ENCODE assay signal across 19 cellular contexts in the genomic region with DNA sequence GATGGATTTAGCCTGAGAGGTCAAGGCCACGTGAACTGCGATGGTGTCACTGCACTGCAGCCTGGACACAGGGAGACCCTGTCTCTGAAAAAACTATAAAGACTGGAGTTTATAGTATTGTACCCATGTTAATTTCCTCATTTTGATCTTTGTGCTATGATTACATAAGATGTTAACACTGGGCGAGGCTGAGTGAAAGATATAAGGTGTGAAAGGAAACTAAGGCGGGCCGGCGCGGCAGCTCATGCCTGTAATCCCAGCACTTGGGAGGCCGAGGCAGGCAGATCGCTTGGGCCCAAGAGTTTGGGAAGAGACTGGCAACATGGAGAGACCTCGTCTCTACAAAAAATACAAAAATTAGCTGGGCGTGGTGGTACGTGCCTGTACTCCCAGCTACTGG. TPM values are rescaled to one million over a fixed set of nuclear protein-coding genes. Genes with fewer than 3 reads are reported as not detected.
DNase-seq lines count a peak whose midpoint lies in the region; ATAC-seq and TF ChIP-seq lines count a peak whose summit lies in the region.
"Had no signal": no experiment of that assay in that cellular context is flagged by ENCODE, and none has a peak within 500 bp of the region (broad histone marks: within the 10 kb centered on the region; RNA-seq: fewer than 3 reads in every experiment).

No MANE protein-coding gene starts in this region.

- intact Hi-C loops in activated naive CD4-positive, alpha-beta T cell treated with anti-CD3 and anti-CD28 coated beads for 36 hours (cut with micrococcal nuclease): no loop called here
- intact Hi-C loops in mucosa of descending colon (cut with DNase I, micrococcal nuclease): no loop called here

- no peak overlapping the region for H3K4me3 ChIP-seq in mucosa of descending colon
- H3K4me3 ChIP-seq: BLaER1, GM23338 had no signal

- CTCF ChIA-PET in activated naive CD4-positive, alpha-beta T cell treated with anti-CD3 and anti-CD28 coated beads for 36 hours (lab: Charles Lee): no interaction called here

- no peak for DNase-seq in activated naive CD4-positive, alpha-beta T cell treated with anti-CD3 and anti-CD28 coated beads for 36 hours
- DNase-seq in mucosa of descending colon (peak in 1 of 3 donors; percentile 42), C1 segment of cervical spinal cord (lab: John Stamatoyannopoulos, UW) (no peak), anterior cingulate cortex (lab: John Stamatoyannopoulos, UW) (no peak)
- DNase-seq: Calu3; CD4-positive, alpha-beta T cell; CD8-positive, alpha-beta memory T cell; COR-L47; DMS53; DMS79 treated with DMSO at 0.1 percent for 48 hours; GF-D8; H9 had no signal

- ATAC-seq in esophagus mucosa (peak; percentile 37), mucosa of descending colon (peak; percentile 54)
- ATAC-seq: GM23338, HCT116 had no signal

- no peaks in the 10 kb centered on the region for H3K27me3 Mint-ChIP-seq in activated naive CD4-positive, alpha-beta T cell treated with anti-CD3 and anti-CD28 coated beads, Interleukin-2, amount 50 U/mL, for 24 hours
- no peaks in the 10 kb centered on the region for H3K27me3 Mint-ChIP-seq in activated naive CD4-positive, alpha-beta T cell treated with anti-CD3 and anti-CD28 coated beads for 36 hours (ENCODE audit: low read depth)
- H3K27me3 Mint-ChIP-seq: B cell; CD4-positive, alpha-beta T cell; CD8-positive, alpha-beta memory T cell had no signal

- peaks cover 18% of the 10 kb centered on the region for H3K4me1 Mint-ChIP-seq in activated naive CD4-positive, alpha-beta T cell treated with anti-CD3 and anti-CD28 coated beads, Interleukin-2, amount 50 U/mL, for 24 hours
- peaks cover 2% of the 10 kb centered on the region for H3K4me1 Mint-ChIP-seq in activated naive CD4-positive, alpha-beta T cell treated with anti-CD3 and anti-CD28 coated beads for 36 hours (ENCODE audit: low read depth)

- no peaks in the 10 kb centered on the region for H3K9me3 Mint-ChIP-seq in activated naive CD4-positive, alpha-beta T cell treated with anti-CD3 and anti-CD28 coated beads, Interleukin-2, amount 50 U/mL, for 24 hours
- H3K9me3 Mint-ChIP-seq in activated naive CD4-positive, alpha-beta T cell treated with anti-CD3 and anti-CD28 coated beads for 36 hours: no peaks in the 10 kb centered on the region
- H3K9me3 Mint-ChIP-seq: CD4-positive, alpha-beta T cell; CD8-positive, alpha-beta memory T cell had no signal

- H3K36me3 Mint-ChIP-seq in activated naive CD4-positive, alpha-beta T cell treated with anti-CD3 and anti-CD28 coated beads, Interleukin-2, amount 50 U/mL, for 24 hours: no peaks in the 10 kb centered on the region
- H3K36me3 Mint-ChIP-seq in activated naive CD4-positive, alpha-beta T cell treated with anti-CD3 and anti-CD28 coated beads for 36 hours (ENCODE audit: low read depth): no peaks in the 10 kb centered on the region
- H3K36me3 Mint-ChIP-seq: CD14-positive monocyte; CD8-positive, alpha-beta memory T cell had no signal

- no peak overlapping the region for H3K4me3 Mint-ChIP-seq in activated naive CD4-positive, alpha-beta T cell treated with anti-CD3 and anti-CD28 coated beads, Interleukin-2, amount 50 U/mL, for 24 hours
- H3K4me3 Mint-ChIP-seq in activated naive CD4-positive, alpha-beta T cell treated with anti-CD3 and anti-CD28 coated beads for 36 hours: no peak overlapping the region
- H3K4me3 Mint-ChIP-seq: B cell; CD14-positive monocyte; CD4-positive, alpha-beta T cell; CD8-positive, alpha-beta memory T cell; GM23338; H9 had no signal

- H3K4me1 ChIP-seq in mucosa of descending colon (ENCODE audit: low read depth): peaks cover 8% of the 10 kb centered on the region

- no peaks in the 10 kb centered on the region for H3K9me3 ChIP-seq in mucosa of descending colon
- H3K9me3 ChIP-seq: BLaER1 had no signal

- TF ChIP-seq CTCF in mucosa of descending colon (IDR thresholded peaks at IDR 0.05): no peak

- H3K36me3 ChIP-seq in mucosa of descending colon (ENCODE audit: low read depth): no peaks in the 10 kb centered on the region
- H3K36me3 ChIP-seq: BLaER1 had no signal

- H3K27ac Mint-ChIP-seq in activated naive CD4-positive, alpha-beta T cell treated with anti-CD3 and anti-CD28 coated beads, Interleukin-2, amount 50 U/mL, for 24 hours: peak overlapping the region; percentile 17
- no peak overlapping the region for H3K27ac Mint-ChIP-seq in activated naive CD4-positive, alpha-beta T cell treated with anti-CD3 and anti-CD28 coated beads for 36 hours
- H3K27ac Mint-ChIP-seq: B cell; CD4-positive, alpha-beta T cell; CD8-positive, alpha-beta memory T cell; GM23338; H9 had no signal

RNA-seq across cellular contexts. Expression of a gene that starts 12.6 kb away (rescaled TPM):
- 1 to 10 TPM; 1.4 to 1.6 TPM for total RNA-seq in activated naive CD4-positive, alpha-beta T cell treated with anti-CD3 and anti-CD28 coated beads for 36 hours
- total RNA-seq in esophagus mucosa (16.5 TPM), mucosa of descending colon (1 to 10 TPM in 2 of 3 donors, under 1 TPM in 1; 0.82 to 4.0 (median 1.7) TPM)

RNA-seq across cellular contexts. Expression of a gene that starts 30.0 kb away (rescaled TPM):
- 10 to 100 TPM; 26.0 to 26.7 TPM for total RNA-seq in activated naive CD4-positive, alpha-beta T cell treated with anti-CD3 and anti-CD28 coated beads for 36 hours
- total RNA-seq in esophagus mucosa (71.5 TPM), mucosa of descending colon (10 to 100 TPM; 34.9 to 54.2 (median 40.8) TPM)

RNA-seq across cellular contexts. Expression of a gene that starts 52.9 kb away (rescaled TPM):
- 100 to 1,000 TPM; 289 to 298 TPM for total RNA-seq in activated naive CD4-positive, alpha-beta T cell treated with anti-CD3 and anti-CD28 coated beads for 36 hours
- total RNA-seq in esophagus mucosa (179 TPM), mucosa of descending colon (10 to 100 TPM; 64.8 to 90.2 (median 68.5) TPM)
